Comparison of ENCODE assay signal across 23 cellular contexts in genomic region chr1:91073299-91073698, GRCh38.
"Had no signal": no experiment of that assay in that cellular context is flagged by ENCODE, and none has a peak within 500 bp of the region (broad histone marks: within the 10 kb centered on the region; RNA-seq: fewer than 3 reads in every experiment).

No MANE protein-coding gene starts in this region.

- H3K4me1 ChIP-seq: SJSA1 had no signal

- H3K4me1 Mint-ChIP-seq: IgD-negative memory B cell had no signal

- H3K4me2 ChIP-seq: KMS-11 had no signal

- H3K36me3 ChIP-seq: SJSA1 had no signal

- H3K9me3 ChIP-seq: SJSA1 had no signal

- H3K27ac ChIP-seq: HL-60, KMS-11, SJSA1, SK-N-MC had no signal

- H3K4me3 ChIP-seq: K562, SJSA1, SK-N-MC had no signal

- DNase-seq: Kasumi-1, MM.1S, NCI-H1092 treated with DMSO at 0.1 percent for 48 hours, NCI-H1436, NCI-H187, NCI-H2029, NCI-H2081 treated with DMSO at 0.1 percent for 48 hours, NCI-H2171, NCI-H226, NCI-H446, NCI-H510A, NCI-H524 treated with DMSO at 0.1 percent for 48 hours, NCI-H69, NCI-H774, Right ventricle myocardium superior, RPMI8226, SIG-M5 had no signal

- H3K9ac ChIP-seq: KMS-11 had no signal

- H3K27me3 ChIP-seq: SJSA1 had no signal

- H3K27ac Mint-ChIP-seq: IgD-negative memory B cell had no signal

- ATAC-seq: K562 had no signal

- H3K4me3 Mint-ChIP-seq: IgD-negative memory B cell had no signal

- H3K36me3 Mint-ChIP-seq: IgD-negative memory B cell had no signal
